ENCODE assay signal across 8 cellular contexts in the genomic region with DNA sequence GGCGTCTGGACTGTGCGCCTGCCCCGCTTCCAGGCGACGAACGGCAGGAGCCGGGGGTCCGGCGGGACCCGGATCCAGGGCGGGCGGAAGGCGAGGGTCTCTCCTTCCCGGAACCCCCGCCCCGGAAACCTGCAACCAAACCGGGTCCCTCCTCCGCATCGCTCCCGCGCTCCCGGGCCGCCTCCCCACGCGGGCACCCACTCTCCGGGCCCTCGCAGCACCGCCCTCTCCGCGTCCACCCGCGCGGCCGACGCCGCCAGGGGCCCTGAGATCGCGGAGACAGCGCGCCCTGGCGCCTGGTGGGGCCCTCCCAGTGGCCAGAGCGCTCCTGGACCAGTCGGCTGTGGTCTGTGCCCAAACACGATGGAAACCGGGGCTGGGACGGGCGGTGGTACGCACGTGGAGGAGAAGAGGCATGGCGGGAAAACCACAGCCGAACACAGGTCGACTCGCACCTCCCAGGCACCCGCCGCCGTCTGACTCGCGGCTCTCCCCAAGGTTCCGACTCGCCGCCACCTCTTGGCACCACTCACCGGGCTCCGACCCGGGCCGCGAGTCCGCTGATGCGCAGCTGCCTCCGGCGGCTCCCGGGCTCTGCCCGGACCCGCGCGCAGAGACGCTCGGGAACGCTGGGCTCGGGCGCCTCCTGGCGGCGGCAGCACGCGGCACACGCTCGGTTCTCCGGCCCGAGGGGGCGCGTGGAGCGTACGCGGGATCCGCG. TPM values are rescaled to one million over a fixed set of nuclear protein-coding genes. Genes with fewer than 3 reads are reported as not detected.
DNase-seq lines count a peak whose midpoint lies in the region; ATAC-seq and TF ChIP-seq lines count a peak whose summit lies in the region.

No MANE protein-coding gene starts in this region.

- peaks cover 22% of the 10 kb centered on the region for H3K4me1 ChIP-seq in mucosa of descending colon (ENCODE audit: low read depth)

- in situ Hi-C loops in G401 (cut with HindIII; ENCODE audit: low sequenced_read_pairs) = no loop called here

- H3K4me3 ChIP-seq in NB4 (ENCODE audit: low read depth, low read length) (no peak overlapping the region), mucosa of descending colon (no peak overlapping the region)

- ATAC-seq in mucosa of descending colon = peak; percentile 86

- H3K27me3 Mint-ChIP-seq in endothelial cell (ENCODE audit: unreplicated experiment) = peaks cover 36% of the 10 kb centered on the region

- DNase-seq in NB4 (ENCODE audit: low read depth) (peak; percentile 35), endothelial cell (ENCODE audit: low spot score) (peak; percentile 86), mucosa of descending colon (peak in 2 of 3 donors; percentile 63 to 74), G401 (ENCODE audit: low spot score) (no peak), kidney glomerular epithelial cell (lab: John Stamatoyannopoulos, UW) (no peak)
- peak; percentile 68 for DNase-seq in activated CD8-positive, alpha-beta memory T cell treated with anti-CD3 and anti-CD28 coated beads, Interleukin-2, amount 50 U/mL, for 4 hours
- DNase-seq in stimulated activated CD8-positive, alpha-beta memory T cell treated with anti-CD3 and anti-CD28 coated beads, Interleukin-4, amount 100 ng/mL, for 4 hours (ENCODE audit: low read depth in 2 of 2, low spot score in 1 of 2) = peak; percentile 21 to 37

- no peaks in the 10 kb centered on the region for H3K9me3 Mint-ChIP-seq in endothelial cell (ENCODE audit: unreplicated experiment)

- TF ChIP-seq CTCF in GM12872 (IDR thresholded peaks at IDR 0.05; ENCODE audit: insufficient read depth, low read depth, low read length) (peak; percentile 70), NB4 (IDR thresholded peaks at IDR 0.05; ENCODE audit: low read depth, low read length) (peak; percentile 23), endothelial cell (IDR thresholded peaks at IDR 0.05; ENCODE audit: unreplicated experiment) (peak; percentile 96), mucosa of descending colon (IDR thresholded peaks at IDR 0.05) (peak; percentile 79)

- TF ChIP-seq POLR2A in NB4 (IDR thresholded peaks at IDR 0.05; ENCODE audit: extremely low read depth, insufficient read length) = no peak

- H3K36me3 ChIP-seq in mucosa of descending colon (ENCODE audit: low read depth) = no peaks in the 10 kb centered on the region

- peaks cover 29% of the 10 kb centered on the region for H3K4me1 Mint-ChIP-seq in endothelial cell (ENCODE audit: unreplicated experiment)

- no peak overlapping the region for H3K4me3 Mint-ChIP-seq in endothelial cell (ENCODE audit: unreplicated experiment)

- H3K27ac Mint-ChIP-seq in endothelial cell (ENCODE audit: unreplicated experiment) = no peak overlapping the region

- peaks cover 4% of the 10 kb centered on the region for H3K36me3 Mint-ChIP-seq in endothelial cell (ENCODE audit: low read depth, unreplicated experiment)

- H3K9me3 ChIP-seq in mucosa of descending colon = no peaks in the 10 kb centered on the region

- intact Hi-C loops in mucosa of descending colon (cut with DNase I, micrococcal nuclease) = loop anchor here (5.0 to 10.0 kb wide), 3 partner anchors 269 to 671 kb away; no protein-coding TSS in a partner anchor

RNA-seq across cellular contexts. Expression of a gene that starts 7.9 kb away (rescaled TPM):
- total RNA-seq in endothelial cell (ENCODE audit: unreplicated experiment) = 0.82 TPM
- 1 to 10 TPM in 1 of 3 donors, under 1 TPM in 2; 0.22 to 1.8 (median 0.81) TPM for total RNA-seq in mucosa of descending colon
- total RNA-seq in G401 (2014; rRNA removed; shearing (Covaris generic)) = not detected in 2 replicates

Comparison
In these comparisons a context has a peak if more than half of its experiments do, and no peak if none do; other contexts are left out.
1. CTCF ChIP-seq: peak in every context shown above with its lines; median percentile 96 in endothelial cell; 79 in mucosa of descending colon; 70 in GM12872; 23 in NB4.
2. DNase-seq: peak in NB4 (single experiment), activated CD8-positive, alpha-beta memory T cell treated with anti-CD3 and anti-CD28 coated beads, Interleukin-2, amount 50 U/mL, for 4 hours (single experiment), endothelial cell (single experiment), mucosa of descending colon (2 of 3) and stimulated activated CD8-positive, alpha-beta memory T cell treated with anti-CD3 and anti-CD28 coated beads, Interleukin-4, amount 100 ng/mL, for 4 hours (2 of 2); none in G401 (single experiment) and kidney glomerular epithelial cell (single experiment).